ENCODE assay signal across 30 cellular contexts in genomic region chr9:91820949-91821880, GRCh38.
DNase-seq lines count a peak whose midpoint lies in the region; ATAC-seq and TF ChIP-seq lines count a peak whose summit lies in the region.
"Had no signal": no experiment of that assay in that cellular context is flagged by ENCODE, and none has a peak within 500 bp of the region (broad histone marks: within the 10 kb centered on the region; RNA-seq: fewer than 3 reads in every experiment).

No MANE protein-coding gene starts in this region.

- 68% methylated on average over 11 of the region's 11 CpGs for WGBS in esophagus muscularis mucosa

- ATAC-seq in GM21825 (IDR thresholded peaks at IDR 0.05; ENCODE audit: unreplicated experiment) (no peak), GM21576 (IDR thresholded peaks at IDR 0.05; ENCODE audit: unreplicated experiment) (no peak)
- ATAC-seq: activated CD8-positive, alpha-beta T cell treated with anti-CD3 and anti-CD28 coated beads for 36 hours; GM12878; heart right ventricle; HepG2 had no signal

- no peak overlapping the region for H3K4me2 ChIP-seq in neural progenitor cell
- H3K4me2 ChIP-seq: A549 had no signal

- TF ChIP-seq EP300 in esophagus muscularis mucosa (IDR thresholded peaks at IDR 0.05): no peak

- TF ChIP-seq POLR2A in esophagus muscularis mucosa (IDR thresholded peaks at IDR 0.05; ENCODE audit: low read depth): no peak

- peaks cover 21% of the 10 kb centered on the region for H4K20me1 ChIP-seq in neural progenitor cell (ENCODE audit: low read depth)

- peaks cover 27% of the 10 kb centered on the region for H3K4me1 Mint-ChIP-seq in neural progenitor cell
- H3K4me1 Mint-ChIP-seq: activated naive CD8-positive, alpha-beta T cell treated with anti-CD3 and anti-CD28 coated beads, Interleukin-2, amount 10 ng/mL, durations not matched to agents 7 days and 5 days; B cell; CD8-positive, alpha-beta memory T cell had no signal

- TF ChIP-seq CTCF in AG10803 (conservative IDR thresholded peaks at IDR 0.05; ENCODE audit: low read length): no peak
- no peak for TF ChIP-seq CTCF in esophagus muscularis mucosa (IDR thresholded peaks at IDR 0.05)
- no peak for TF ChIP-seq CTCF in neural progenitor cell (IDR thresholded peaks at IDR 0.05)
- no peak for TF ChIP-seq CTCF in coronary artery (IDR thresholded peaks at IDR 0.05)

- no peak overlapping the region for H3K4me3 Mint-ChIP-seq in neural progenitor cell
- H3K4me3 Mint-ChIP-seq: activated CD8-positive, alpha-beta T cell treated with anti-CD3 and anti-CD28 coated beads for 36 hours; activated naive CD8-positive, alpha-beta T cell treated with anti-CD3 and anti-CD28 coated beads, Interleukin-2, amount 10 ng/mL, durations not matched to agents 7 days and 5 days; B cell; CD8-positive, alpha-beta memory T cell; stimulated activated naive CD8-positive, alpha-beta T cell treated with anti-CD3 and anti-CD28 coated beads, Interleukin-15, Interleukin-2, amounts not matched to agents 100 ng/mL and 50 ng/mL, for 24 hours had no signal

- H3K27ac ChIP-seq in esophagus muscularis mucosa (replicated peaks in 1 of 4) (peak overlapping the region in 3 of 4 donors; percentile 37 to 51 (median 40)), neural progenitor cell (no peak overlapping the region), coronary artery (no peak overlapping the region)
- H3K27ac ChIP-seq: A549, heart right ventricle, neutrophil, thyroid gland had no signal

- no peak overlapping the region for H3K4me3 ChIP-seq in AG10803 (ENCODE audit: low read length)
- H3K4me3 ChIP-seq in esophagus muscularis mucosa: no peak overlapping the region
- H3K4me3 ChIP-seq in neural progenitor cell: no peak overlapping the region
- H3K4me3 ChIP-seq in coronary artery: no peak overlapping the region
- H3K4me3 ChIP-seq: A549, GM12878, heart right ventricle, lung, thyroid gland had no signal

- DNase-seq in AG10803 (ENCODE audit: low read depth) (peak; percentile 36), NCI-H226 (peak; percentile 17), esophagus muscularis mucosa (ENCODE audit: extremely low spot score) (no peak), neural progenitor cell (ENCODE audit: low spot score) (no peak), coronary artery (ENCODE audit: low spot score) (no peak), NOMO-1 treated with dmso at 0.1 percent for 144 hours (lab: John Stamatoyannopoulos, UW; ENCODE audit: unreplicated experiment) (no peak)
- DNase-seq: activated CD4-positive, CD25-positive, alpha-beta regulatory T cell treated with anti-CD3 and anti-CD28 coated beads, Interleukin-2, amount 50 U/mL, for 72 hours; activated CD8-positive, alpha-beta T cell treated with anti-CD3 and anti-CD28 coated beads for 36 hours; activated naive CD8-positive, alpha-beta T cell treated with anti-CD3 and anti-CD28 coated beads, Interleukin-2, amount 10 ng/mL, durations not matched to agents 7 days and 5 days; CD8-positive, alpha-beta memory T cell; cerebellar nuclear complex; DMS 273 treated with DMSO at 0.1 percent for 48 hours; EL; GOT3; heart right ventricle; Kasumi-1; kidney glomerular epithelial cell; NCI-H1105 treated with DMSO at 0.1 percent for 48 hours; NCI-H2029 treated with DMSO at 0.1 percent for 48 hours; NCI-H526 treated with DMSO at 0.1 percent for 48 hours; thyroid gland had no signal

- H3K27me3 ChIP-seq in esophagus muscularis mucosa (no peaks in the 10 kb centered on the region), neural progenitor cell (no peaks in the 10 kb centered on the region)
- H3K27me3 ChIP-seq: neutrophil, thyroid gland had no signal

- H2AFZ ChIP-seq in neural progenitor cell (replicated peaks): no peak overlapping the region

- H3K36me3 ChIP-seq in esophagus muscularis mucosa (no peaks in the 10 kb centered on the region), neural progenitor cell (no peaks in the 10 kb centered on the region)
- H3K36me3 ChIP-seq: heart right ventricle, neutrophil, thyroid gland had no signal

- intact Hi-C loops in esophagus muscularis mucosa (cut with DNase I): no loop called here

- peaks cover 14% of the 10 kb centered on the region for H3K36me3 Mint-ChIP-seq in neural progenitor cell
- H3K36me3 Mint-ChIP-seq: activated naive CD8-positive, alpha-beta T cell treated with anti-CD3 and anti-CD28 coated beads, Interleukin-2, amount 10 ng/mL, durations not matched to agents 7 days and 5 days had no signal

- H3K27me3 Mint-ChIP-seq in neural progenitor cell (ENCODE audit: insufficient read depth, low read depth): peaks cover 2% of the 10 kb centered on the region
- H3K27me3 Mint-ChIP-seq: activated CD8-positive, alpha-beta T cell treated with anti-CD3 and anti-CD28 coated beads for 36 hours had no signal

- peaks cover 33% of the 10 kb centered on the region for H3K79me2 ChIP-seq in neural progenitor cell (ENCODE audit: low read depth)

- no peak overlapping the region for H3K9ac ChIP-seq in neural progenitor cell

- peak overlapping the region; percentile 92 for H3K27ac Mint-ChIP-seq in neural progenitor cell
- H3K27ac Mint-ChIP-seq: activated CD8-positive, alpha-beta T cell treated with anti-CD3 and anti-CD28 coated beads for 36 hours; activated naive CD8-positive, alpha-beta T cell treated with anti-CD3 and anti-CD28 coated beads, Interleukin-2, amount 10 ng/mL, durations not matched to agents 7 days and 5 days; B cell; stimulated activated naive CD8-positive, alpha-beta T cell treated with anti-CD3 and anti-CD28 coated beads, Interleukin-15, Interleukin-2, amounts not matched to agents 100 ng/mL and 50 ng/mL, for 24 hours had no signal

- H3K4me1 ChIP-seq in esophagus muscularis mucosa (peaks cover 0 to 70% (median 66%) of the 10 kb centered on the region in 4 donors), neural progenitor cell (peaks cover 18% of the 10 kb centered on the region)
- H3K4me1 ChIP-seq: A549 had no signal

- H3K9me3 Mint-ChIP-seq in neural progenitor cell: peaks cover 17% of the 10 kb centered on the region
- H3K9me3 Mint-ChIP-seq: activated CD8-positive, alpha-beta T cell treated with anti-CD3 and anti-CD28 coated beads for 36 hours; activated naive CD8-positive, alpha-beta T cell treated with anti-CD3 and anti-CD28 coated beads, Interleukin-2, amount 10 ng/mL, durations not matched to agents 7 days and 5 days; CD8-positive, alpha-beta memory T cell; stimulated activated naive CD8-positive, alpha-beta T cell treated with anti-CD3 and anti-CD28 coated beads, Interleukin-15, Interleukin-2, amounts not matched to agents 100 ng/mL and 50 ng/mL, for 24 hours had no signal

- H3K9me3 ChIP-seq in esophagus muscularis mucosa (no peaks in the 10 kb centered on the region), neural progenitor cell (ENCODE audit: low read depth) (no peaks in the 10 kb centered on the region)
- H3K9me3 ChIP-seq: A549, neutrophil, thyroid gland had no signal

- H3F3A ChIP-seq in neural progenitor cell (ENCODE audit: low read depth): no peaks in the 10 kb centered on the region

Comparison
In these comparisons a context has a peak if more than half of its experiments do, and no peak if none do; other contexts are left out.
1. DNase-seq: peak in AG10803 (single experiment) and NCI-H226 (single experiment); none in esophagus muscularis mucosa (single experiment), neural progenitor cell (single experiment), coronary artery (single experiment) and NOMO-1 treated with dmso at 0.1 percent for 144 hours (single experiment).
2. H3K27ac ChIP-seq: peak in esophagus muscularis mucosa (3 of 4); none in neural progenitor cell (single experiment) and coronary artery (0 of 2).